ENCODE assay signal across 1 cellular context in genomic region chr10:119786117-119786769, GRCh38.
TF ChIP-seq lines count a peak whose summit lies in the region.

No MANE protein-coding gene starts in this region.

TF ChIP-seq in H1, 55 proteins besides CTCF, POLR2A, EP300 and RAD21 (continued from another document):
- TF ChIP-seq MAX (IDR thresholded peaks at IDR 0.05): peak; percentile 1; the same call in 1 of the 2 replicates
- no peak for TF ChIP-seq TCF12 (IDR thresholded peaks at IDR 0.05; ENCODE audit: low read depth, low read length)
- TF ChIP-seq SP4 (IDR thresholded peaks at IDR 0.05; ENCODE audit: low read length): peak; percentile 65; the same call in 1 of the 2 replicates
- no peak for TF ChIP-seq USF2 (IDR thresholded peaks at IDR 0.05; ENCODE audit: low read length)
- TF ChIP-seq NANOG (IDR thresholded peaks at IDR 0.05; ENCODE audit: insufficient read depth, low read depth, low read length, poor library complexity, severe bottlenecking): no peak
- no peak for TF ChIP-seq SIRT6 (IDR thresholded peaks at IDR 0.05; ENCODE audit: low read length)
- TF ChIP-seq KDM4A (IDR thresholded peaks at IDR 0.05; ENCODE audit: low read depth, low read length, severe bottlenecking): no peak
- peak; percentile 97 for TF ChIP-seq CEBPB (IDR thresholded peaks at IDR 0.05; ENCODE audit: low read depth, low read length)
- TF ChIP-seq SIN3A (conservative IDR thresholded peaks at IDR 0.05 in 1 of 2, IDR thresholded peaks at IDR 0.05 in 1 of 2; ENCODE audit: low read depth in 1 of 2, low read length in 2 of 2): peak in 1 of 2 experiments; percentile 55; a peak in 1 of 4 replicates
- no peak for TF ChIP-seq TAF7 (optimal IDR thresholded peaks at IDR 0.05; ENCODE audit: borderline replicate concordance, low read depth, low read length)
- TF ChIP-seq E2F6 (IDR thresholded peaks at IDR 0.05): no peak
- TF ChIP-seq ATF2 (IDR thresholded peaks at IDR 0.05; ENCODE audit: low read length): peak; percentile 69; the same call in 1 of the 2 replicates
- TF ChIP-seq SAP30 (IDR thresholded peaks at IDR 0.05; ENCODE audit: insufficient read depth, insufficient replicate concordance, low read length): no peak
- TF ChIP-seq POLR2AphosphoS5 (IDR thresholded peaks at IDR 0.05; ENCODE audit: low read depth, low read length): no peak
- TF ChIP-seq RXRA (IDR thresholded peaks at IDR 0.05; ENCODE audit: insufficient read depth, low read depth, low read length): no peak
- TF ChIP-seq SRF (IDR thresholded peaks at IDR 0.05; ENCODE audit: low read depth, low read length): no peak
- no peak for TF ChIP-seq NRF1 (IDR thresholded peaks at IDR 0.05; ENCODE audit: low read depth, low read length)
- TF ChIP-seq HDAC2 (IDR thresholded peaks at IDR 0.05; ENCODE audit: borderline replicate concordance in 1 of 2, low read depth in 2 of 2, low read length in 2 of 2): no peak
- TF ChIP-seq JUND (IDR thresholded peaks at IDR 0.05; ENCODE audit: low read length): peak; percentile 87
- peak; percentile 95 for TF ChIP-seq TEAD4 (IDR thresholded peaks at IDR 0.05; ENCODE audit: low read depth, low read length)
- peak; percentile 86 for TF ChIP-seq SP1 (IDR thresholded peaks at IDR 0.05; ENCODE audit: low read depth, low read length)
- peak; percentile 71 for TF ChIP-seq CHD7 (IDR thresholded peaks at IDR 0.05; ENCODE audit: insufficient replicate concordance, low read length)
- TF ChIP-seq TBP (IDR thresholded peaks at IDR 0.05; ENCODE audit: low read depth, low read length): 0 out of 2 replicates have a peak, but pooled peaks have one; percentile 33
- TF ChIP-seq GTF2F1 (IDR thresholded peaks at IDR 0.05; ENCODE audit: borderline replicate concordance, low read depth, low read length): no peak
- TF ChIP-seq ATF3 (IDR thresholded peaks at IDR 0.05; ENCODE audit: insufficient read depth, low read depth, low read length): peak; percentile 75
